31 cellular contexts compared by ENCODE assay signal in the genomic region with DNA sequence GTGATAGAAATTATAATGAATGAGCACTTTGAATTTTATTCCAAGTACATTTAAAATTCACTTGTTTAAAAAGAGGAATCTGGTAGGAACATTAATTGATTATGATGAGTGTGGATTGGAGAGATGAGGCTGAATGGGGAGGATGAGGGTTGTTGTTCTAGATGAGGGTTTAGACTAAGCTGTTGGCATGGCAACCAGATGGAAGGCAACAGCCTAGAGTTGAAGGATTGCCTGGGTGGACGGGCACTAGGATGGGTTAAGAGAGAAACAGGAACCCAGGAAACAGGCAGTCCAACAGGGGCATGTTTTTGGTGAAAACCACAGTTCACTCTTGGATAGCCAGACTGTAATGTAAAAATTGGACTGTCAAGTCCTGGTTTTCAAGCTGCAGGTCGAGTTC.
"Had no signal": no experiment of that assay in that cellular context is flagged by ENCODE, and none has a peak within 500 bp of the region (broad histone marks: within the 10 kb centered on the region; RNA-seq: fewer than 3 reads in every experiment).

No MANE protein-coding gene starts in this region.

- H3K27ac ChIP-seq: brain microvascular endothelial cell, coronary artery, heart right ventricle, left lung, pancreas, prostate gland, skin epidermis, thoracic aorta had no signal

- ATAC-seq: activated CD8-positive, alpha-beta T cell treated with anti-CD3 and anti-CD28 coated beads for 36 hours; activated T-cell treated with anti-CD3 and anti-CD28 coated beads, Interleukin-2, amount 50 U/mL, for 4 hours; activated T-helper 17 cell treated with anti-CD3 and anti-CD28 coated beads, Interleukin-2, amount 50 U/mL, for 72 hours; effector memory CD8-positive, alpha-beta T cell; esophagus mucosa; heart right ventricle; left lung; pancreas; sciatic nerve; stimulated activated effector memory CD8-positive, alpha-beta T cell treated with anti-CD3 and anti-CD28 coated beads, Interleukin-12 subunit alpha, Interleukin-12 subunit beta, amount 100 ng/mL, for 72 hours had no signal

- DNase-seq: activated B cell treated with CpG ODN at 0.5 μM for 24 hours; activated CD4-positive, alpha-beta T cell treated with anti-CD3 and anti-CD28 coated beads, Interleukin-2, amount 50 U/mL, for 1 hour; activated CD8-positive, alpha-beta T cell treated with anti-CD3 and anti-CD28 coated beads for 36 hours; activated gamma-delta T cell treated with Interleukin-2 at 50 U/mL for 16 hours; activated naive CD4-positive, alpha-beta T cell treated with anti-CD3 and anti-CD28 coated beads, Interleukin-2, amount 50 U/mL, for 16 hours; activated T-cell treated with anti-CD3 and anti-CD28 coated beads, Interleukin-2, amount 50 U/mL, for 4 hours; amniotic stem cell; brain microvascular endothelial cell; dorsolateral prefrontal cortex; effector memory CD8-positive, alpha-beta T cell; foreskin melanocyte; heart right ventricle; left lung; pancreas; retina; stimulated activated CD4-positive, alpha-beta T cell treated with anti-CD3 and anti-CD28 coated beads, Interleukin-4, amount 100 ng/mL, for 24 hours; T1000; trophoblast cell had no signal

- H3K27me3 ChIP-seq: brain microvascular endothelial cell, dorsolateral prefrontal cortex, heart right ventricle, left lung, pancreas had no signal

- FAIRE-seq: astrocyte, endothelial cell of umbilical vein, islet of Langerhans, pancreas, urothelium cell line had no signal

- H3K4me3 ChIP-seq: coronary artery, dorsolateral prefrontal cortex, heart right ventricle, left lung, lung, pancreas, prostate gland, skin epidermis, thoracic aorta had no signal

- H3K4me1 ChIP-seq: heart right ventricle, left lung, pancreas, prostate gland had no signal

- H3K36me3 ChIP-seq: brain microvascular endothelial cell, heart right ventricle, left lung, pancreas, prostate gland, thoracic aorta had no signal

- H3K9me3 ChIP-seq: pancreas, prostate gland, thoracic aorta had no signal
